31 cellular contexts compared by ENCODE assay signal in the genomic region with DNA sequence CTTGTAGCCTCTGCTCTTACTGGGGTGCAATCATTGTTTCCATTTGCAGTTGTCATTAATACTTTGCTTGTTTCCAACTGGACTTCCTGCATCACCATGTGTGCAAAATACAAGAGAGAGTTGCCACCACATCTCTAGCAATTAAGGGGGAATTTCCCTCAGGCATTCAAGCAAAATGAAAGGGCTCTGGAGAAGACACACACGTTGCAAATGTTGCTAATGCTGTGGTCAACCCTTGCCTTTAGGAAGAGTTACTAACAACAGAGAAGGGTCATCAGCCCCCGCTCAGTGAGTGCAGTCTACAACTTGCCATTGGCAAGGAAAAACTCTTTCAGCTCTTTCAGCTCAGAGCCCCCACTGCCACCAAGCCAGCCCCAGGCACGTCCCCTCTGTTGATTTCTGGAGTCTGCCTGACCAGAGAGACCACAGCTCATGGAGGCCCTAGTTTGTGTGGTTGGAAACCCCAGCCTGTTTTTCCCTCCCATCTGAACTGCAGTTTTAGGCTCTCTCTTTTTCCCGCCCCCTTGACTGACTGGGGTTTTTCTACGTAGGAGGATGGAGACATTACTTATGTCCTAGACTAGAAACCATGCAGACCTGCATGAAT. TPM values are rescaled to one million over a fixed set of nuclear protein-coding genes. Genes with fewer than 3 reads are reported as not detected.
"Had no signal": no experiment of that assay in that cellular context is flagged by ENCODE, and none has a peak within 500 bp of the region (broad histone marks: within the 10 kb centered on the region; RNA-seq: fewer than 3 reads in every experiment).

No MANE protein-coding gene starts in this region.

- H3K4me1 Mint-ChIP-seq: activated CD4-positive, alpha-beta memory T cell treated with anti-CD3 and anti-CD28 coated beads, Interleukin-2, amount 10 ng/mL, durations not matched to agents 7 days and 5 days had no signal

- H3K4me3 Mint-ChIP-seq: activated CD4-positive, alpha-beta memory T cell treated with anti-CD3 and anti-CD28 coated beads, Interleukin-2, amount 10 ng/mL, durations not matched to agents 7 days and 5 days; activated CD4-positive, alpha-beta T cell treated with anti-CD3 and anti-CD28 coated beads, Interleukin-2, amount 10 ng/mL, durations not matched to agents 7 days and 5 days; activated T-cell treated with anti-CD3 and anti-CD28 coated beads, Interleukin-2, amount 50 U/mL, for 4 hours; nephron; T-helper 17 cell had no signal

- H3K36me3 Mint-ChIP-seq: activated naive CD4-positive, alpha-beta T cell treated with anti-CD3 and anti-CD28 coated beads, Interleukin-2, amount 50 U/mL, for 72 hours had no signal

- DNase-seq: activated CD4-positive, alpha-beta memory T cell treated with anti-CD3 and anti-CD28 coated beads, Interleukin-2, amount 10 ng/mL, durations not matched to agents 7 days and 5 days; activated CD4-positive, alpha-beta T cell treated with anti-CD3 and anti-CD28 coated beads, Interleukin-2, amount 10 ng/mL, durations not matched to agents 7 days and 5 days; activated T-cell treated with anti-CD3 and anti-CD28 coated beads, Interleukin-2, amount 50 U/mL, for 4 hours; adrenal gland; aorta; body of pancreas; dermis blood vessel endothelial cell; effector CD8-positive, alpha-beta T cell; left colon; mammary epithelial cell; retina; stimulated activated CD4-positive, alpha-beta T cell treated with anti-CD3 and anti-CD28 coated beads, Interleukin-12 subunit alpha, Interleukin-12 subunit beta, amount 100 ng/mL, for 4 hours; stimulated activated CD4-positive, alpha-beta T cell treated with anti-CD3 and anti-CD28 coated beads, Interleukin-4, amount 100 ng/mL, for 1 hour; T-helper 17 cell; T1000; tibial artery; WERI-Rb-1 had no signal

- H3K27me3 Mint-ChIP-seq: activated CD4-positive, alpha-beta T cell treated with anti-CD3 and anti-CD28 coated beads, Interleukin-2, amount 10 ng/mL, durations not matched to agents 7 days and 5 days had no signal

- H3K9me3 Mint-ChIP-seq: activated CD4-positive, alpha-beta memory T cell treated with anti-CD3 and anti-CD28 coated beads, Interleukin-2, amount 10 ng/mL, durations not matched to agents 7 days and 5 days; activated CD4-positive, alpha-beta T cell treated with anti-CD3 and anti-CD28 coated beads, Interleukin-2, amount 10 ng/mL, durations not matched to agents 7 days and 5 days; activated naive CD4-positive, alpha-beta T cell treated with anti-CD3 and anti-CD28 coated beads, Interleukin-2, amount 50 U/mL, for 72 hours; activated T-cell treated with anti-CD3 and anti-CD28 coated beads, Interleukin-2, amount 50 U/mL, for 4 hours; activated T-helper 2 cell treated with anti-CD3 and anti-CD28 coated beads, Interferon-gamma antibody, Interleukin-2, Interleukin-4, amounts not matched to agents 10 μg/mL and 5 μg/mL and 100 μg/mL, durations not matched to agents 14 hours and 24 hours and 36 hours had no signal

- H3K27ac Mint-ChIP-seq: activated CD4-positive, alpha-beta memory T cell treated with anti-CD3 and anti-CD28 coated beads, Interleukin-2, amount 10 ng/mL, durations not matched to agents 7 days and 5 days; activated CD4-positive, alpha-beta T cell treated with anti-CD3 and anti-CD28 coated beads, Interleukin-2, amount 10 ng/mL, durations not matched to agents 7 days and 5 days; activated naive CD4-positive, alpha-beta T cell treated with anti-CD3 and anti-CD28 coated beads, Interleukin-2, amount 50 U/mL, for 72 hours; activated T-helper 2 cell treated with anti-CD3 and anti-CD28 coated beads, Interferon-gamma antibody, Interleukin-2, Interleukin-4, amounts not matched to agents 10 μg/mL and 5 μg/mL and 100 μg/mL, durations not matched to agents 14 hours and 24 hours and 36 hours; nephron; T-helper 17 cell had no signal

- ATAC-seq: activated CD4-positive, CD25-positive, alpha-beta regulatory T cell treated with anti-CD3 and anti-CD28 coated beads, Interleukin-2, amount 50 U/mL, for 24 hours; activated naive CD4-positive, alpha-beta T cell treated with anti-CD3 and anti-CD28 coated beads, Interleukin-2, amount 50 U/mL, for 72 hours; activated T-cell treated with anti-CD3 and anti-CD28 coated beads, Interleukin-2, amount 50 U/mL, for 4 hours; body of pancreas; gastroesophageal sphincter; left colon; sciatic nerve; T-helper 17 cell had no signal

RNA-seq across cellular contexts. Expression of gene GPR45, which starts 25.9 kb away (rescaled TPM):
- total RNA-seq: activated CD4-positive, alpha-beta memory T cell treated with anti-CD3 and anti-CD28 coated beads, Interleukin-2, amount 10 ng/mL, durations not matched to agents 7 days and 5 days; activated CD4-positive, alpha-beta T cell treated with anti-CD3 and anti-CD28 coated beads, Interleukin-2, amount 10 ng/mL, durations not matched to agents 7 days and 5 days; activated naive CD4-positive, alpha-beta T cell treated with anti-CD3 and anti-CD28 coated beads, Interleukin-2, amount 50 U/mL, for 72 hours; activated T-cell treated with anti-CD3 and anti-CD28 coated beads, Interleukin-2, amount 50 U/mL, for 4 hours; activated T-helper 2 cell treated with anti-CD3 and anti-CD28 coated beads, Interferon-gamma antibody, Interleukin-2, Interleukin-4, amounts not matched to agents 10 μg/mL and 5 μg/mL and 100 μg/mL, durations not matched to agents 14 hours and 24 hours and 36 hours; aorta; body of pancreas; dermis blood vessel endothelial cell; epithelial cell of proximal tubule; gastroesophageal sphincter; hepatocyte; left colon; liver; mammary epithelial cell; mucosa of gallbladder; osteocyte; posterior vena cava; sciatic nerve; suprapubic skin; T-helper 17 cell; ureter had no signal
